ENCODE assay signal across 14 cellular contexts in genomic region chr2:38716185-38716584, GRCh38. TPM values are rescaled to one million over a fixed set of nuclear protein-coding genes. Genes with fewer than 3 reads are reported as not detected.
DNase-seq lines count a peak whose midpoint lies in the region; ATAC-seq and TF ChIP-seq lines count a peak whose summit lies in the region.
"Had no signal": no experiment of that assay in that cellular context is flagged by ENCODE, and none has a peak within 500 bp of the region (broad histone marks: within the 10 kb centered on the region; RNA-seq: fewer than 3 reads in every experiment).

No MANE protein-coding gene starts in this region.

- H4K20me1 ChIP-seq in GM23248 (ENCODE audit: insufficient read depth) = no peaks in the 10 kb centered on the region

- no peaks in the 10 kb centered on the region for H3K27me3 Mint-ChIP-seq in T-helper 2 cell treated with Interferon-gamma antibody and Interleukin-4, amounts not matched to agents 5 μg/mL and 100 μg/mL, for 36 hours (ENCODE audit: low read depth)

- H3K27ac ChIP-seq in GM23248 (peak overlapping the region; percentile 50), neutrophil (peak overlapping the region; percentile 56)

- H3K4me3 ChIP-seq in GM23248 (no peak overlapping the region), astrocyte of the spinal cord (ENCODE audit: low read depth, low read length) (no peak overlapping the region), neutrophil (ENCODE audit: low read depth in 1 of 2, low read length in 1 of 2) (no peak overlapping the region)
- H3K4me3 ChIP-seq: K562 had no signal

- TF ChIP-seq CTCF in astrocyte of the spinal cord (IDR thresholded peaks at IDR 0.05; ENCODE audit: low read depth, low read length) (no peak), neutrophil (IDR thresholded peaks at IDR 0.05) (no peak), GM13977 (IDR thresholded peaks at IDR 0.05; ENCODE audit: extremely low read depth, insufficient read depth, missing control alignments) (no peak)

- in situ Hi-C loops in GM23248 (cut with MboI) (loop anchor here (10.0 kb wide), 1 partner anchor 111 kb away; the partner anchor contains the start of gene HNRNPLL), astrocyte of the spinal cord (cut with HindIII; ENCODE audit: low sequenced_read_pairs) (no loop called here), GM13977 (cut with MboI; ENCODE audit: low pct_unique_long_range_greater_than_20kb, low sequenced_read_pairs, unreplicated experiment) (no loop called here)

- peak overlapping the region; percentile 11 for H3K27ac Mint-ChIP-seq in T-helper 2 cell treated with Interferon-gamma antibody and Interleukin-4, amounts not matched to agents 5 μg/mL and 100 μg/mL, for 36 hours

- H3K9me2 ChIP-seq in GM23248 (ENCODE audit: insufficient read depth) = no peaks in the 10 kb centered on the region

- no peaks in the 10 kb centered on the region for H3K27me3 ChIP-seq in GM23248 (replicated peaks; ENCODE audit: insufficient read depth)
- H3K27me3 ChIP-seq in neutrophil = no peaks in the 10 kb centered on the region

- peaks cover 40% of the 10 kb centered on the region for H3K4me1 Mint-ChIP-seq in T-helper 2 cell treated with Interferon-gamma antibody and Interleukin-4, amounts not matched to agents 5 μg/mL and 100 μg/mL, for 36 hours (ENCODE audit: low read depth)

- H3K36me3 Mint-ChIP-seq in T-helper 2 cell treated with Interferon-gamma antibody and Interleukin-4, amounts not matched to agents 5 μg/mL and 100 μg/mL, for 36 hours (ENCODE audit: low read depth) = peaks cover 59% of the 10 kb centered on the region

- no peak overlapping the region for H3K4me2 ChIP-seq in GM23248 (ENCODE audit: unreplicated experiment)

- H3K9me3 ChIP-seq in GM23248 (ENCODE audit: low read depth) (no peaks in the 10 kb centered on the region), neutrophil (no peaks in the 10 kb centered on the region)

- H3F3A ChIP-seq in GM23248 (ENCODE audit: insufficient read depth) = peaks cover 14% of the 10 kb centered on the region

- H3K9me3 Mint-ChIP-seq in T-helper 2 cell treated with Interferon-gamma antibody and Interleukin-4, amounts not matched to agents 5 μg/mL and 100 μg/mL, for 36 hours = peaks cover 11% of the 10 kb centered on the region

- 82% methylated on average over 6 of the region's 6 CpGs for WGBS in GM23248 (ENCODE audit: low coverage in 1 of 2, low lambda C conversion rate in 2 of 2, missing lambda C conversion rate in 2 of 2), 2 experiments

- peak overlapping the region; percentile 34; the same call in 1 of the 2 replicates for H3K9ac ChIP-seq in GM23248

- DNase-seq in T-helper 2 cell treated with Interferon-gamma antibody and Interleukin-4, amounts not matched to agents 5 μg/mL and 100 μg/mL, for 36 hours (ENCODE audit: low spot score) = no peak
- DNase-seq in T-helper 2 cell (no peak), GM23248 (peak; percentile 73), astrocyte of the spinal cord (ENCODE audit: low read depth, low spot score) (peak; percentile 32), medulla oblongata (ENCODE audit: extremely low spot score) (no peak), GM13977 (ENCODE audit: low spot score) (no peak)
- DNase-seq: ACHN, amygdala, glutamatergic neuron, OCI-M1 had no signal

- no peak for ATAC-seq in GM19351 (IDR thresholded peaks at IDR 0.05; ENCODE audit: unreplicated experiment)
- ATAC-seq: K562, left lobe of liver had no signal

- H3K4me3 Mint-ChIP-seq in T-helper 2 cell treated with Interferon-gamma antibody and Interleukin-4, amounts not matched to agents 5 μg/mL and 100 μg/mL, for 36 hours = no peak overlapping the region

- H2AFZ ChIP-seq in GM23248 = no peak overlapping the region

- H3K79me2 ChIP-seq in GM23248 (ENCODE audit: insufficient read depth) = no peaks in the 10 kb centered on the region

- no peaks in the 10 kb centered on the region for H3K36me3 ChIP-seq in GM23248 (ENCODE audit: low read depth)
- no peaks in the 10 kb centered on the region for H3K36me3 ChIP-seq in neutrophil

- H3K4me1 ChIP-seq in GM23248 (ENCODE audit: insufficient read depth) = peaks cover 22% of the 10 kb centered on the region
- peaks cover 7 to 15% of the 10 kb centered on the region in 2 experiments for H3K4me1 ChIP-seq in neutrophil (ENCODE audit: control insufficient read depth in 1 of 2, insufficient read depth in 1 of 2, low read depth in 1 of 2, low read length in 1 of 2)

RNA-seq across cellular contexts. Expression of gene SRSF7, which starts 35.0 kb away (rescaled TPM):
- total RNA-seq in GM23248 (2014; rRNA removed; shearing (Covaris generic)) = 86.5 and 95.0 TPM in 2 replicates
- 156 TPM in 2 replicates for polyA plus RNA-seq in GM23248 (2016; fragmentation: Nextera tagmentation; extraction: Ambion mirVana)

RNA-seq across cellular contexts. Expression of gene GALM, which starts 50.3 kb away (rescaled TPM):
- 8.6 and 10.8 TPM in 2 replicates for total RNA-seq in GM23248 (2014; rRNA removed; shearing (Covaris generic))
- polyA plus RNA-seq in GM23248 (2016; fragmentation: Nextera tagmentation; extraction: Ambion mirVana) = 7.6 and 8.8 TPM in 2 replicates

Comparison
In these comparisons a context has a peak if more than half of its experiments do, and no peak if none do; other contexts are left out.
1. DNase-seq: peak in GM23248 (single experiment) and astrocyte of the spinal cord (single experiment); none in T-helper 2 cell treated with Interferon-gamma antibody and Interleukin-4, amounts not matched to agents 5 μg/mL and 100 μg/mL, for 36 hours (single experiment), T-helper 2 cell (0 of 5), medulla oblongata (single experiment) and GM13977 (single experiment).